In genomic region chr6:29028821-29029220, GRCh38 we compare ENCODE assay signal across 34 cellular contexts. TPM values are rescaled to one million over a fixed set of nuclear protein-coding genes. Genes with fewer than 3 reads are reported as not detected.
"Had no signal": no experiment of that assay in that cellular context is flagged by ENCODE, and none has a peak within 500 bp of the region (broad histone marks: within the 10 kb centered on the region; RNA-seq: fewer than 3 reads in every experiment).

No MANE protein-coding gene starts in this region.

- H3K4me3 Mint-ChIP-seq: immature natural killer cell; memory B cell; mesothelial cell of epicardium; naive B cell; naive thymus-derived CD4-positive, alpha-beta T cell; naive thymus-derived CD8-positive, alpha-beta T cell had no signal

- H3K27ac Mint-ChIP-seq: immature natural killer cell; memory B cell; mesothelial cell of epicardium; naive thymus-derived CD4-positive, alpha-beta T cell; naive thymus-derived CD8-positive, alpha-beta T cell had no signal

- FAIRE-seq: islet of Langerhans, keratinocyte, kidney had no signal

- H3K4me1 ChIP-seq: left lung, left ventricle myocardium inferior, lower lobe of right lung had no signal

- H3K27ac ChIP-seq: left lung, left ventricle myocardium inferior, lower lobe of right lung had no signal

- H3K4me1 Mint-ChIP-seq: immature natural killer cell; memory B cell; mesothelial cell of epicardium; naive B cell; naive thymus-derived CD4-positive, alpha-beta T cell; naive thymus-derived CD8-positive, alpha-beta T cell had no signal

- H3K9me3 Mint-ChIP-seq: immature natural killer cell; memory B cell; mesothelial cell of epicardium; naive B cell; naive thymus-derived CD4-positive, alpha-beta T cell; naive thymus-derived CD8-positive, alpha-beta T cell had no signal

- H3K36me3 Mint-ChIP-seq: immature natural killer cell; memory B cell; mesothelial cell of epicardium; naive B cell; naive thymus-derived CD8-positive, alpha-beta T cell had no signal

- H3K36me3 ChIP-seq: left lung, left ventricle myocardium inferior, lower lobe of right lung had no signal

- DNase-seq: hippocampal formation; hypothalamus; immature natural killer cell; islet precursor cell; kidney; kidney glomerular epithelial cell; left cardiac atrium; left colon; left lung; left ventricle myocardium inferior; left ventricle myocardium superior; lower lobe of right lung; mammary epithelial cell; mesenchymal stem cell; mesendoderm; midbrain; mucosa of descending colon; naive B cell; naive thymus-derived CD4-positive, alpha-beta T cell; naive thymus-derived CD8-positive, alpha-beta T cell had no signal

- H3K9me3 ChIP-seq: left lung, left ventricle myocardium inferior, lower lobe of right lung, mucosa of descending colon had no signal

- H3K4me3 ChIP-seq: left lung, left ventricle myocardium inferior, lower lobe of right lung, lung, mucosa of descending colon had no signal

- ATAC-seq: left cardiac atrium; left colon; left lobe of liver; left lung; left ventricle myocardium superior; lower lobe of right lung; mucosa of descending colon; naive thymus-derived CD4-positive, alpha-beta T cell; naive thymus-derived CD8-positive, alpha-beta T cell had no signal

RNA-seq across cellular contexts. Expression of gene OR2W1, which starts 16.2 kb away (rescaled TPM):
- total RNA-seq: kidney; kidney epithelial cell; left cardiac atrium; left colon; left lobe of liver; left lung; left ventricle myocardium inferior; left ventricle myocardium superior; liver; lower leg skin; lower lobe of right lung; lung; lung microvascular endothelial cell; mammary epithelial cell; mesenteric fat pad; mesothelial cell of epicardium; mononuclear cell; mucosa of descending colon; mucosa of gallbladder; myocyte; naive thymus-derived CD4-positive, alpha-beta T cell; naive thymus-derived CD8-positive, alpha-beta T cell had no signal
- polyA plus RNA-seq: immature natural killer cell; keratinocyte; liver; lung; mammary epithelial cell; naive thymus-derived CD4-positive, alpha-beta T cell; naive thymus-derived CD8-positive, alpha-beta T cell had no signal

RNA-seq across cellular contexts. Expression of gene ZNF311, which starts 23.7 kb away (rescaled TPM):
- polyA plus RNA-seq: immature natural killer cell had no signal

RNA-seq across cellular contexts. Expression of gene OR2B3, which starts 58.3 kb away (rescaled TPM):
- total RNA-seq: kidney; kidney epithelial cell; left cardiac atrium; left colon; left lobe of liver; left lung; left ventricle myocardium inferior; left ventricle myocardium superior; liver; lower leg skin; lower lobe of right lung; lung; lung microvascular endothelial cell; mammary epithelial cell; mesenteric fat pad; mesothelial cell of epicardium; mononuclear cell; mucosa of descending colon; mucosa of gallbladder; myocyte; naive thymus-derived CD4-positive, alpha-beta T cell; naive thymus-derived CD8-positive, alpha-beta T cell had no signal
- polyA plus RNA-seq: immature natural killer cell; keratinocyte; liver; lung; mammary epithelial cell; naive thymus-derived CD4-positive, alpha-beta T cell; naive thymus-derived CD8-positive, alpha-beta T cell had no signal
